Comparison of ENCODE assay signal across 36 cellular contexts in genomic region chr6:39670519-39670918, GRCh38. TPM values are rescaled to one million over a fixed set of nuclear protein-coding genes. Genes with fewer than 3 reads are reported as not detected.
"Had no signal": no experiment of that assay in that cellular context is flagged by ENCODE, and none has a peak within 500 bp of the region (broad histone marks: within the 10 kb centered on the region; RNA-seq: fewer than 3 reads in every experiment).

No MANE protein-coding gene starts in this region.

- H3K27me3 ChIP-seq: MG63 had no signal

- H3K4me3 ChIP-seq: MG63 had no signal

- DNase-seq: Karpas-422, Kasumi-1, MG63, MM.1S, NCI-H1048, NCI-H1092, NCI-H1092 treated with DMSO at 0.1 percent for 48 hours, NCI-H1105, NCI-H1105 treated with DMSO at 0.1 percent for 48 hours, NCI-H1417, NCI-H1417 treated with DMSO at 0.1 percent for 48 hours, NCI-H1436, NCI-H1436 treated with DMSO at 0.1 percent for 48 hours, NCI-H146, NCI-H1694, NCI-H1694 treated with DMSO at 0.1 percent for 48 hours, NCI-H187, NCI-H187 treated with DMSO at 0.1 percent for 48 hours, NCI-H1930, NCI-H2029, NCI-H2029 treated with DMSO at 0.1 percent for 48 hours, NCI-H2081, NCI-H2081 treated with DMSO at 0.1 percent for 48 hours, NCI-H2107, NCI-H2171, NCI-H2171 treated with DMSO at 0.1 percent for 48 hours, NCI-H2227 treated with DMSO at 0.1 percent for 48 hours, NCI-H226, NCI-H345, NCI-H446, NCI-H446 treated with DMSO at 0.1 percent for 48 hours, NCI-H510A, NCI-H510A treated with DMSO at 0.1 percent for 48 hours, NCI-H524 had no signal

- H3K36me3 ChIP-seq: MG63 had no signal

- H3K9me3 ChIP-seq: MG63 had no signal

RNA-seq across cellular contexts. Expression of gene KIF6, which starts 54.7 kb away (rescaled TPM):
- total RNA-seq: LHCN-M2, NCI-H460 had no signal
